In the genomic region with DNA sequence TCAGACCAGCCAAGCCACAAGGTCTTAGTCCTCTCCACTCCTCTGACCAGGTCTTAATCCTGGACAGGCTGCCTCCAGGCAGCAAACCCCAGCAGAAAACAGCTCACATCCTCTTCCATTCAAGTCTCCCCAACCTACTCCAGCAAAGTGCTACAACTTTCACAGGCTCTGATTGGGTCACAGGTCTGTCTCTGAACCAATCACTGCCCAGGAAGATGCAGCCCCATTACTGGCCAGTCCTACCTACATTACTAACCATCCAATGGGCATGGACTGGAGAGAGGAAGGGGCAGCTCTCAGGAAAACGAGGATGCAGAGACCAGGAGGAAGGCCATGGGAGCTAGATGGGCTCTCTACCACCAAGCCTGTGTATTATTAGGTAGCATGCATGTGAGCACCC, we compare ENCODE assay signal across 1 cellular context.
TF ChIP-seq lines count a peak whose summit lies in the region.

No MANE protein-coding gene starts in this region.

TF ChIP-seq in SK-N-SH treated with all-trans-retinoic acid at 6 μM for 48 hours, 23 proteins besides CTCF, POLR2A, EP300 and RAD21 (continued from another document):
- TF ChIP-seq ESRRG (CRISPR knock-in tag; IDR thresholded peaks at IDR 0.05) (no peak), ISL1 (CRISPR knock-in tag; IDR thresholded peaks at IDR 0.05) (no peak), BACH2 (CRISPR knock-in tag; IDR thresholded peaks at IDR 0.05; ENCODE audit: borderline replicate concordance) (no peak), GLIS3 (CRISPR knock-in tag; IDR thresholded peaks at IDR 0.05) (no peak), ZFP30 (CRISPR knock-in tag; IDR thresholded peaks at IDR 0.05) (no peak)
- TF ChIP-seq, protein P1, sequence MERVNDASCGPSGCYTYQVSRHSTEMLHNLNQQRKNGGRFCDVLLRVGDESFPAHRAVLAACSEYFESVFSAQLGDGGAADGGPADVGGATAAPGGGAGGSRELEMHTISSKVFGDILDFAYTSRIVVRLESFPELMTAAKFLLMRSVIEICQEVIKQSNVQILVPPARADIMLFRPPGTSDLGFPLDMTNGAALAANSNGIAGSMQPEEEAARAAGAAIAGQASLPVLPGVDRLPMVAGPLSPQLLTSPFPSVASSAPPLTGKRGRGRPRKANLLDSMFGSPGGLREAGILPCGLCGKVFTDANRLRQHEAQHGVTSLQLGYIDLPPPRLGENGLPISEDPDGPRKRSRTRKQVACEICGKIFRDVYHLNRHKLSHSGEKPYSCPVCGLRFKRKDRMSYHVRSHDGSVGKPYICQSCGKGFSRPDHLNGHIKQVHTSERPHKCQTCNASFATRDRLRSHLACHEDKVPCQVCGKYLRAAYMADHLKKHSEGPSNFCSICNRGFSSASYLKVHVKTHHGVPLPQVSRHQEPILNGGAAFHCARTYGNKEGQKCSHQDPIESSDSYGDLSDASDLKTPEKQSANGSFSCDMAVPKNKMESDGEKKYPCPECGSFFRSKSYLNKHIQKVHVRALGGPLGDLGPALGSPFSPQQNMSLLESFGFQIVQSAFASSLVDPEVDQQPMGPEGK (CRISPR knock-in tag; IDR thresholded peaks at IDR 0.05; ENCODE audit: borderline replicate concordance): no peak
